ENCODE assay signal across 33 cellular contexts in the genomic region with DNA sequence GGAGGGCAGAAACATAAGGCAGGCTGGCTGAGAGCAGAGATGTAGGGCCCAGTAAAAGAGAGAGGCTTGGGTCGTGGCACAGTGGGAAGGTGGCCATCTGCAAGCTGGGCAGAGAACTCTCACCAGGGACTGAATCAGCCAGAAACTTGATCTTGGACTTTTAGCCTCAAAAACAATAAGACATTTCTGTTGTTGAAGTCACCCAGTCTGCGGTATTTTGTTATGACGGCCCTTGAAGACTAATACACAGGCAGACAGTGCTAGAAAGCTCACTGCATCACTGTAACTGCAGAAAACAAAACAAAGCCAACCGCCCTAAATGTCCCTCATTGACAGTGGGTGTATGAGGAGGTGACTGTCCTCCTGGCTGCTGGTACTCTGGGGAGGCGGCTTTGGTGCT. TPM values are rescaled to one million over a fixed set of nuclear protein-coding genes. Genes with fewer than 3 reads are reported as not detected.
"Had no signal": no experiment of that assay in that cellular context is flagged by ENCODE, and none has a peak within 500 bp of the region (broad histone marks: within the 10 kb centered on the region; RNA-seq: fewer than 3 reads in every experiment).

No MANE protein-coding gene starts in this region.

- H3K9me3 ChIP-seq: adrenal gland, SJCRH30 had no signal

- H3K4me3 ChIP-seq: adrenal gland, body of pancreas, SJCRH30, SK-N-MC had no signal

- H3K27me3 ChIP-seq: SJCRH30 had no signal

- DNase-seq: activated CD4-positive, alpha-beta memory T cell treated with anti-CD3 and anti-CD28 coated beads for 36 hours; activated CD4-positive, alpha-beta T cell treated with anti-CD3 and anti-CD28 coated beads for 36 hours; activated CD4-positive, alpha-beta T cell treated with anti-CD3 and anti-CD28 coated beads, Interleukin-2, amount 50 U/mL, for 1 hour; activated CD8-positive, alpha-beta memory T cell treated with anti-CD3 and anti-CD28 coated beads, Interleukin-2, amount 50 U/mL, for 4 hours; activated gamma-delta T cell treated with Interleukin-2 at 50 U/mL for 16 hours; activated naive CD4-positive, alpha-beta T cell treated with anti-CD3 and anti-CD28 coated beads for 36 hours; activated T-cell treated with anti-CD3 and anti-CD28 coated beads for 4 hours; activated T-cell treated with anti-CD3 and anti-CD28 coated beads, Interleukin-2, amount 50 U/mL, for 4 hours; adrenal gland; body of pancreas; caudate nucleus; cerebellar nuclear complex; NCI-H1105; NCI-H1436; NCI-H1694; NCI-H1930; NCI-H2081 treated with DMSO at 0.1 percent for 48 hours; NCI-H226; NCI-H510A; NCI-H526; NCI-H748 treated with DMSO at 0.1 percent for 48 hours; NK-92 treated with Interleukin-12 subunit alpha and Interleukin-12 subunit beta, amount 100 ng/mL, for 24 hours; PC-3; SHP77; SJCRH30 had no signal

- H3K27ac ChIP-seq: adrenal gland, body of pancreas, SJCRH30, SK-N-MC had no signal

- H3K36me3 ChIP-seq: adrenal gland, SJCRH30 had no signal

- H3K4me1 ChIP-seq: adrenal gland, SJCRH30 had no signal

- ATAC-seq: activated CD4-positive, alpha-beta T cell treated with anti-CD3 and anti-CD28 coated beads for 36 hours; activated CD4-positive, CD25-positive, alpha-beta regulatory T cell treated with anti-CD3 and anti-CD28 coated beads, Interleukin-2, amount 50 U/mL, for 24 hours; activated naive CD4-positive, alpha-beta T cell treated with anti-CD3 and anti-CD28 coated beads, Interleukin-2, amount 50 U/mL, for 72 hours; activated T-cell treated with anti-CD3 and anti-CD28 coated beads, Interleukin-2, amount 50 U/mL, for 4 hours; body of pancreas; PC-3; WTC11 had no signal

RNA-seq across cellular contexts. Expression of a gene that starts 3.9 kb away (rescaled TPM):
- total RNA-seq: activated T-cell treated with anti-CD3 and anti-CD28 coated beads, Interleukin-2, amount 50 U/mL, for 4 hours; activated T-helper 1 cell treated with anti-CD3 and anti-CD28 coated beads, Interleukin-12 subunit alpha, Interleukin-12 subunit beta, Interleukin-2, Interleukin-4 antibody, amounts not matched to agents 30 ng/mL and 10 ng/mL and 1 ng/mL, durations not matched to agents 14 hours and 24 hours and 36 hours; body of pancreas; bronchial epithelial cell; MCF 10A; PC-3; RPMI7951; SJCRH30 had no signal
